10 cellular contexts compared by ENCODE assay signal in the genomic region with DNA sequence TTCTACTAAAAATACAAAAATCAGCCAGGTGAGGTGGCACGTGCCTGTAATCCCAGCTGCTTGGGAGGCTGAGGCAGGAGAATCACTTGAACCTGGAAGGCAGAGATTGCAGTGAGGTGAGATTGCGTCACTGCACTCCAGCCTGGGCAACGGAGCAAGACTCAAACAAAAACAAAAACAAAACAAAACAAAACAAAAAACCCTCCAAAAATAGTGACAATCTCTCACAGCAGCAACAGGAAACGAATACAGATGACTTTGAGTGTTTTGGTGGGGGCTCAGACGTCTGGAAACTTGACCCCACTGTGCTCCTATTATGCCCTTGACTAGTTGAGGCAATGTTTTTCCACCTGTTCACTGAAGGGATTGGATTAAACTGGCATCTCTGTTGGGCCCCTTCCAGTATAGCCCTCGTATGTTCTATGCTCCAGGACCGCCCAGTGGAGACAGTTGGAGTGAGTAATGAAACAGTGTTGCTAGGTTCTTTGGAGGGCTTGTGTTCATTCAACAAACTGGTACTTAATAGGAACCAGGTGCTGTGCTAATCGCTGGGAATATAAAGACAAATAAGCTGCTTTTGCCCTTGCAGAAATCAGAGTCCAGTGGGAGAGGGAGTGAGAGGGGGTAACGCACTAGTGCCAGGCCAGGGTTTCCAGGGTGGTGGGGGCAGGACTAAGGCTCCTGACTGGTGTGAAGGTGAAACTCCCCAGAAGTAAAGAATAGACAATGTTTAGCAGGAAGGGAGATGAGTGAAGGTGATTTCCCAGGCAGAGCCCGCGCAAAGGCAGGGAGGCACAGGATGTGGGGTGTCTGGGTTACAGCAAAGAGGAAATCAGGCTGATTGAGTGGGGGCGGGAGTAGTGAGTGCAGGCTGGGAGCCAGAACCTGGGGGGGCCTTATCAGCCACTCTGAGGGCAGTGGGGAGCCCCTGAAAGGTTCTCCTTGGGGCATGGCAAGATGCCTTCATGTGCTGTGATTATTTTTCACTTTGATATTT.
DNase-seq lines count a peak whose midpoint lies in the region; ATAC-seq, FAIRE-seq and TF ChIP-seq lines count a peak whose summit lies in the region.
"Had no signal": no experiment of that assay in that cellular context is flagged by ENCODE, and none has a peak within 500 bp of the region (broad histone marks: within the 10 kb centered on the region; RNA-seq: fewer than 3 reads in every experiment).

No MANE protein-coding gene starts in this region.

- H3K27me3 Mint-ChIP-seq in astrocyte (ENCODE audit: low read depth, unreplicated experiment) = peaks cover 2% of the 10 kb centered on the region

- H3K4me3 ChIP-seq in GM12865 (ENCODE audit: low read depth, low read length) = no peak overlapping the region
- H3K4me3 ChIP-seq in astrocyte (ENCODE audit: insufficient read depth, low read depth, low read length) = no peak overlapping the region
- H3K4me3 ChIP-seq: body of pancreas, right lobe of liver had no signal

- no peaks in the 10 kb centered on the region for H3K4me1 ChIP-seq in astrocyte (ENCODE audit: insufficient read depth, low read length)
- H3K4me1 ChIP-seq: body of pancreas, right lobe of liver had no signal

- no peak overlapping the region for H3K4me3 Mint-ChIP-seq in astrocyte (ENCODE audit: unreplicated experiment)

- H3K36me3 Mint-ChIP-seq in astrocyte (ENCODE audit: low read depth, unreplicated experiment) = peaks cover 2% of the 10 kb centered on the region

- no peaks in the 10 kb centered on the region for H3K79me2 ChIP-seq in astrocyte (ENCODE audit: insufficient read depth, low read length)

- no peak overlapping the region for H3K4me2 ChIP-seq in astrocyte (ENCODE audit: low read length)

- H3K9me3 Mint-ChIP-seq in astrocyte (ENCODE audit: unreplicated experiment) = peaks cover 4% of the 10 kb centered on the region

- no peaks in the 10 kb centered on the region for H4K20me1 ChIP-seq in astrocyte (ENCODE audit: insufficient read depth, low read length)

- no peak for TF ChIP-seq CTCF in GM12865 (IDR thresholded peaks at IDR 0.05; ENCODE audit: insufficient read depth, low read depth, low read length, missing control alignments)
- no peak for TF ChIP-seq CTCF in astrocyte (IDR thresholded peaks at IDR 0.05; ENCODE audit: insufficient read depth, low read depth, low read length)

- peak; percentile 79 for ATAC-seq in HG02852 (IDR thresholded peaks at IDR 0.05; ENCODE audit: unreplicated experiment)
- ATAC-seq: body of pancreas had no signal

- H3K36me3 ChIP-seq in astrocyte (ENCODE audit: insufficient read depth, low read length) = no peaks in the 10 kb centered on the region
- H3K36me3 ChIP-seq: right lobe of liver had no signal

- H3K27me3 ChIP-seq in astrocyte (ENCODE audit: insufficient read depth, low read length) = no peaks in the 10 kb centered on the region
- H3K27me3 ChIP-seq: body of pancreas, right lobe of liver had no signal

- DNase-seq in GM12865 (ENCODE audit: low read depth) (peak; percentile 70), T-helper 1 cell (peak; percentile 44 to 76 (median 69)), astrocyte (ENCODE audit: low read depth) (no peak), cerebellar nuclear complex (lab: John Stamatoyannopoulos, UW) (no peak), cortex of kidney (lab: John Stamatoyannopoulos, UW) (no peak)
- DNase-seq in stimulated activated CD8-positive, alpha-beta memory T cell treated with anti-CD3 and anti-CD28 coated beads, Interleukin-7, amount 100 ng/mL, for 48 hours (ENCODE audit: extremely low read depth in 1 of 2, low read depth in 1 of 2) = peak; percentile 6 to 36
- DNase-seq in NK-92 treated with Interleukin-12 subunit alpha and Interleukin-12 subunit beta, amount 100 ng/mL, for 24 hours (lab: John Stamatoyannopoulos, UW) = no peak
- DNase-seq: right lobe of liver had no signal

- no peak for FAIRE-seq in astrocyte (lab: Jason Lieb, UNC)

- H3K27ac Mint-ChIP-seq in astrocyte (ENCODE audit: unreplicated experiment) = peak overlapping the region; percentile 81

- H3K9me3 ChIP-seq in astrocyte (ENCODE audit: insufficient read depth, low read depth, low read length) = no peaks in the 10 kb centered on the region
- H3K9me3 ChIP-seq: body of pancreas, right lobe of liver had no signal

- no peak overlapping the region for H3K9ac ChIP-seq in astrocyte (ENCODE audit: low read length)

- H3K27ac ChIP-seq in astrocyte (ENCODE audit: low read depth, low read length) = no peak overlapping the region
- H3K27ac ChIP-seq: body of pancreas, right lobe of liver had no signal

- peaks cover 32% of the 10 kb centered on the region for H3K4me1 Mint-ChIP-seq in astrocyte (ENCODE audit: low read depth, unreplicated experiment)

- no peak overlapping the region for H2AFZ ChIP-seq in astrocyte (ENCODE audit: low read depth, low read length)

Comparison
In these comparisons a context has a peak if more than half of its experiments do, and no peak if none do; other contexts are left out.
1. DNase-seq: peak in GM12865 (single experiment), T-helper 1 cell (5 of 5) and stimulated activated CD8-positive, alpha-beta memory T cell treated with anti-CD3 and anti-CD28 coated beads, Interleukin-7, amount 100 ng/mL, for 48 hours (2 of 2); none in astrocyte (single experiment), NK-92 treated with Interleukin-12 subunit alpha and Interleukin-12 subunit beta, amount 100 ng/mL, for 24 hours (single experiment), cerebellar nuclear complex (0 of 2) and cortex of kidney (single experiment).